Comparison of ENCODE assay signal across 28 cellular contexts in the genomic region with DNA sequence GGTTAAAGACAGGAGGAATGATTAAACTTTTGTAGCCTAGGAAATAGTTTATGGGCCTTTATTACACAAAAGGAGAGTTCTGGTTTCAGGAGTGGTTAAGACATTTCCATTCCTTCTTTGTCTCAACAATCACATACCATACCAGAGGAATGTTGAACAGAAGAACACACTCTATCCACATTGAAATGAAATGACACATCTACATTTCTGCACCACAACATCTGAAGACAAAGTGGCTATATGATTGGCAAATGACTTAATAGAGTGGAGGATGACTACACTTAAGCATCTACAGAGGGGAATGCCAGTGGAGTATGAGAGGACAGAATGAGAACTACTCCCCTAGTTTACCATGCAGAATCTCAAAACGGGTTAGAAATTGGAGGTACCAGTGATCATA. TPM values are rescaled to one million over a fixed set of nuclear protein-coding genes. Genes with fewer than 3 reads are reported as not detected.
DNase-seq lines count a peak whose midpoint lies in the region; ATAC-seq and TF ChIP-seq lines count a peak whose summit lies in the region.
"Had no signal": no experiment of that assay in that cellular context is flagged by ENCODE, and none has a peak within 500 bp of the region (broad histone marks: within the 10 kb centered on the region; RNA-seq: fewer than 3 reads in every experiment).

No MANE protein-coding gene starts in this region.

- H3K9me3 ChIP-seq in neural progenitor cell (ENCODE audit: low read depth), result no peaks in the 10 kb centered on the region
- H3K9me3 ChIP-seq: spleen, thoracic aorta had no signal

- H3K27me3 Mint-ChIP-seq in HFFc6 (ENCODE audit: insufficient read depth) (no peaks in the 10 kb centered on the region; the same call in 1 of the 2 replicates), neural progenitor cell (ENCODE audit: insufficient read depth, low read depth) (no peaks in the 10 kb centered on the region)
- H3K27me3 Mint-ChIP-seq: activated B cell treated with CpG ODN at 0.5 μM for 24 hours; CD4-positive, alpha-beta memory T cell; dendritic cell treated with granulocyte-macrophage colony-stimulating factor and Interleukin-4, amounts not matched to agents 40 ng/mL and 50 ng/mL, for 4 days; naive thymus-derived CD4-positive, alpha-beta T cell had no signal

- no peak overlapping the region for H3K4me2 ChIP-seq in neural progenitor cell

- H3K79me2 ChIP-seq in neural progenitor cell (ENCODE audit: low read depth), result no peaks in the 10 kb centered on the region

- peaks cover 15% of the 10 kb centered on the region for H3K4me1 Mint-ChIP-seq in HFFc6 (ENCODE audit: low read depth)
- no peaks in the 10 kb centered on the region for H3K4me1 Mint-ChIP-seq in neural progenitor cell
- H3K4me1 Mint-ChIP-seq: mesothelial cell of epicardium had no signal

- H3K4me3 Mint-ChIP-seq in HFFc6, result no peak overlapping the region
- H3K4me3 Mint-ChIP-seq in neural progenitor cell, result no peak overlapping the region
- H3K4me3 Mint-ChIP-seq: activated B cell treated with CpG ODN at 0.5 μM for 24 hours; CD4-positive, alpha-beta memory T cell; dendritic cell treated with granulocyte-macrophage colony-stimulating factor and Interleukin-4, amounts not matched to agents 40 ng/mL and 50 ng/mL, for 4 days; mesothelial cell of epicardium; naive thymus-derived CD4-positive, alpha-beta T cell had no signal

- no peak overlapping the region for H3K4me3 ChIP-seq in neural progenitor cell
- H3K4me3 ChIP-seq: spleen, thoracic aorta had no signal

- no peak for ATAC-seq in GM21825 (IDR thresholded peaks at IDR 0.05; ENCODE audit: unreplicated experiment)
- ATAC-seq in HG03571 (IDR thresholded peaks at IDR 0.05; ENCODE audit: unreplicated experiment), result no peak
- ATAC-seq: left ventricle myocardium superior; naive thymus-derived CD4-positive, alpha-beta T cell; Right ventricle myocardium inferior had no signal

- peak overlapping the region; percentile 41 for H3K27ac Mint-ChIP-seq in HFFc6
- H3K27ac Mint-ChIP-seq in neural progenitor cell, result no peak overlapping the region
- H3K27ac Mint-ChIP-seq: activated B cell treated with CpG ODN at 0.5 μM for 24 hours; CD4-positive, alpha-beta memory T cell; dendritic cell treated with granulocyte-macrophage colony-stimulating factor and Interleukin-4, amounts not matched to agents 40 ng/mL and 50 ng/mL, for 4 days; mesothelial cell of epicardium; naive thymus-derived CD4-positive, alpha-beta T cell had no signal

- DNase-seq in EH (ENCODE audit: low read depth), result peak; percentile 79
- peak; percentile 67 for DNase-seq in HFFc6
- peak; percentile 20 for DNase-seq in epithelial cell of prostate (ENCODE audit: low read depth, low spot score)
- peak; percentile 33 for DNase-seq in renal cortical epithelial cell (ENCODE audit: low read depth)
- no peak for DNase-seq in neural progenitor cell (ENCODE audit: low spot score)
- DNase-seq: activated B cell treated with CpG ODN at 0.5 μM for 24 hours; activated CD4-positive, alpha-beta T cell treated with anti-CD3 and anti-CD28 coated beads, Interleukin-2, amount 50 U/mL, for 48 hours; activated gamma-delta T cell; AML-193; amygdala; caudate nucleus; CD4-positive, alpha-beta memory T cell; DMS 273 treated with DMSO at 0.1 percent for 48 hours; hypothalamus; left ventricle myocardium superior; naive thymus-derived CD4-positive, alpha-beta T cell; NCI-H1436 treated with DMSO at 0.1 percent for 48 hours; NCI-H2107; occipital lobe; spleen; stimulated activated CD4-positive, alpha-beta T cell treated with anti-CD3 and anti-CD28 coated beads, Interleukin-2, amount 100 ng/mL, for 48 hours; stimulated activated naive CD4-positive, alpha-beta T cell had no signal

- H3K27me3 ChIP-seq in neural progenitor cell, result no peaks in the 10 kb centered on the region
- H3K27me3 ChIP-seq: spleen had no signal

- no peak for TF ChIP-seq CTCF in HFFc6 (IDR thresholded peaks at IDR 0.05)
- no peak for TF ChIP-seq CTCF in neural progenitor cell (IDR thresholded peaks at IDR 0.05)

- H3K27ac ChIP-seq in epithelial cell of prostate (no peak overlapping the region), neural progenitor cell (no peak overlapping the region)
- H3K27ac ChIP-seq: spleen, thoracic aorta had no signal

- H2AFZ ChIP-seq in neural progenitor cell (replicated peaks), result no peak overlapping the region

- no peaks in the 10 kb centered on the region for H3K36me3 ChIP-seq in neural progenitor cell
- H3K36me3 ChIP-seq: spleen, thoracic aorta had no signal

- H3K9ac ChIP-seq in neural progenitor cell, result no peak overlapping the region

- no peaks in the 10 kb centered on the region for H3K4me1 ChIP-seq in neural progenitor cell

- H3K9me3 Mint-ChIP-seq in HFFc6 (no peaks in the 10 kb centered on the region), neural progenitor cell (peaks cover 5% of the 10 kb centered on the region)
- H3K9me3 Mint-ChIP-seq: activated B cell treated with CpG ODN at 0.5 μM for 24 hours; CD4-positive, alpha-beta memory T cell; dendritic cell treated with granulocyte-macrophage colony-stimulating factor and Interleukin-4, amounts not matched to agents 40 ng/mL and 50 ng/mL, for 4 days had no signal

- no peaks in the 10 kb centered on the region for H3F3A ChIP-seq in neural progenitor cell (ENCODE audit: low read depth)

- no peaks in the 10 kb centered on the region for H4K20me1 ChIP-seq in neural progenitor cell (ENCODE audit: low read depth)

- H3K36me3 Mint-ChIP-seq in HFFc6 (ENCODE audit: low read depth), result peaks cover 23% of the 10 kb centered on the region
- H3K36me3 Mint-ChIP-seq in neural progenitor cell, result peaks cover 17% of the 10 kb centered on the region

RNA-seq across cellular contexts. Expression of a gene that starts 8.0 kb away (rescaled TPM):
- total RNA-seq in HFFc6 (2021; fragmentation: NEBNext Ultra II Directional; extraction: Animal tissue kit (Norgen Biotek cat#: 25700)), result 10 to 100 TPM; 17.7 to 25.5 (median 21.7) TPM
- total RNA-seq in renal cortical epithelial cell (11.8 and 12.2 TPM in 2 replicates), neural progenitor cell (ENCODE audit: low replicate concordance) (6.4 and 8.4 TPM in 2 replicates)

RNA-seq across cellular contexts. Expression of a gene that starts 50.4 kb away (rescaled TPM):
- total RNA-seq in HFFc6 (2021; fragmentation: NEBNext Ultra II Directional; extraction: Animal tissue kit (Norgen Biotek cat#: 25700)), result 10 to 100 TPM; 28.9 to 35.5 (median 32.8) TPM
- total RNA-seq in renal cortical epithelial cell (15.1 and 41.7 TPM in 2 replicates), neural progenitor cell (ENCODE audit: low replicate concordance) (37.2 and 49.9 TPM in 2 replicates)
